Comparison of ENCODE assay signal across 20 cellular contexts in genomic region chr7:25633420-25633819, GRCh38.
"Had no signal": no experiment of that assay in that cellular context is flagged by ENCODE, and none has a peak within 500 bp of the region (broad histone marks: within the 10 kb centered on the region; RNA-seq: fewer than 3 reads in every experiment).

No MANE protein-coding gene starts in this region.

- H3K9ac ChIP-seq: parathyroid adenoma had no signal

- H2AFZ ChIP-seq: parathyroid adenoma had no signal

- H3K36me3 ChIP-seq: gastrocnemius medialis, right atrium auricular region, spleen, suprapubic skin, tibial artery had no signal

- H3K27ac ChIP-seq: gastrocnemius medialis, parathyroid adenoma, right atrium auricular region, spleen, suprapubic skin, tibial artery had no signal

- DNase-seq: activated CD4-positive, alpha-beta T cell treated with anti-CD3 and anti-CD28 coated beads for 36 hours; activated CD4-positive, CD25-positive, alpha-beta regulatory T cell; activated effector memory CD4-positive, alpha-beta T cell treated with Interleukin-2 at 50 U/mL for 16 hours; activated naive CD4-positive, alpha-beta T cell treated with Interleukin-2 at 50 U/mL for 16 hours; anterior cingulate cortex; dermis blood vessel endothelial cell; effector CD4-positive, alpha-beta T cell; gastrocnemius medialis; glutamatergic neuron; left ventricle myocardium superior; mucosa of descending colon; naive B cell; nucleus accumbens; spleen; stimulated activated naive CD4-positive, alpha-beta T cell; T-helper 1 cell; tibial artery had no signal

- H3K4me1 ChIP-seq: parathyroid adenoma, spleen, suprapubic skin had no signal

- H3K79me2 ChIP-seq: parathyroid adenoma had no signal

- H3K9me3 ChIP-seq: gastrocnemius medialis, mucosa of descending colon, right atrium auricular region, spleen, suprapubic skin, tibial artery had no signal

- ATAC-seq: activated CD4-positive, alpha-beta T cell treated with anti-CD3 and anti-CD28 coated beads for 36 hours; gastrocnemius medialis; left ventricle myocardium superior; mucosa of descending colon had no signal

- H3K27me3 ChIP-seq: gastrocnemius medialis, right atrium auricular region, spleen, suprapubic skin, tibial artery had no signal

- H3K4me3 ChIP-seq: gastrocnemius medialis, mucosa of descending colon, right atrium auricular region, spleen, suprapubic skin, tibial artery had no signal
